In the genomic region with DNA sequence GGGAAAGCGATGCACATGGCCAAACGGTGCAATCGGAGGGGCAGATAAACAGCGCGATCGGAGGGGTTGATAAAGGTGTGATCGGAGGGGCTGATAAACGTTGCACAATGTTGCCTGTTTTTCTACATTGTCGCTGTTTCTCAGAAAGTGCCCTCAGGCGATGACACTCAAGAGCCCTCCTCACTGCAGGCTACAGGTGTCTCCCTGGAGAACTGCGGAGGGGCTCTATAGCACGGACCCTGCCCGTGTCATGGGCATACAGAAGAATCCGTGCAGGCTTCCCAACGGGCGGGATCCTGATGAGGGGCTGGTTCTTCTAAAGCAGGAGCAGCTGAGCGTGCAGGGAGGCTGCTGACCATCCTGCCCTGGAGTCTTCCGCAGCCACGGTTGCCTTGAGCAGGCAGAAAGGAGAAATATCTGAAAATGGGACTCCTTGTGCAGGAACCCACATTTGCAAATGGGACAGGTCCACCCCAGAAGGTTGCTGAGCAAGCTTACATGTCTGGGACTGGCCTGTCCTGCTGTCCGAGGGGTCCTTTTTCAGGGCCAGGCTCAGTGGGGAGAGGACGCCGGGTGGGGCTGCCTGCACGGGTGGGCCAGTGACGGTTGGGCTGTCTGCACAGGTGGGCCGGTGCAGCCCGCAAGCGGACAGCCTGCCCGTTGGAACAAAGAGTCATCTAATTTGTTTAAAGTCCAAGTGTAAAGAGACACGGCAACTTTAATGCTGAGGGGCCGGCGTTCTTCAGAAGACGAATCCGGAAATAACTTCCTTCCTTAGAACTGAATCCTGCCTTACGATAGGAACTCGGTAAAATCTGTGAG, we compare ENCODE assay signal across 26 cellular contexts. TPM values are rescaled to one million over a fixed set of nuclear protein-coding genes. Genes with fewer than 3 reads are reported as not detected.
A peak's percentile ranks its signal among the peaks of the same experiment; 100 is the strongest.
DNase-seq lines count a peak whose midpoint lies in the region; ATAC-seq, FAIRE-seq and TF ChIP-seq lines count a peak whose summit lies in the region.
"Had no signal": no experiment of that assay in that cellular context is flagged by ENCODE, and none has a peak within 500 bp of the region (broad histone marks: within the 10 kb centered on the region; RNA-seq: fewer than 3 reads in every experiment).

No MANE protein-coding gene starts in this region.

- DNase-seq in SK-N-SH: no peak
- DNase-seq in WERI-Rb-1: peak; percentile 5
- no peak for DNase-seq in left lung
- DNase-seq in small intestine: peak; percentile 18
- DNase-seq in activated CD8-positive, alpha-beta T cell treated with anti-CD3 and anti-CD28 coated beads, Interleukin-2, amount 10 ng/mL, durations not matched to agents 7 days and 5 days: no peak
- no peak for DNase-seq in GOT3 (lab: John Stamatoyannopoulos, UW)
- no peak for DNase-seq in KBM-7
- DNase-seq: activated CD4-positive, alpha-beta T cell treated with anti-CD3 and anti-CD28 coated beads, Interleukin-2, amount 50 U/mL, for 1 hour; activated T-cell treated with anti-CD3 and anti-CD28 coated beads, Interleukin-2, amount 50 U/mL, for 1 hour; amniotic stem cell; Caco-2; erythroblast; foreskin keratinocyte; MM.1S; NCI-H146; NCI-H774; SHP77 treated with DMSO at 0.1 percent for 48 hours; uterus had no signal

- no peaks in the 10 kb centered on the region for H3K36me3 Mint-ChIP-seq in activated CD8-positive, alpha-beta T cell treated with anti-CD3 and anti-CD28 coated beads, Interleukin-2, amount 10 ng/mL, durations not matched to agents 7 days and 5 days (ENCODE audit: low read depth)
- H3K36me3 Mint-ChIP-seq: IgD-negative memory B cell had no signal

- intact Hi-C loops in left lung (cut with DNase I): no loop called here

- H3K27ac Mint-ChIP-seq in activated CD8-positive, alpha-beta T cell treated with anti-CD3 and anti-CD28 coated beads, Interleukin-2, amount 10 ng/mL, durations not matched to agents 7 days and 5 days: no peak overlapping the region
- H3K27ac Mint-ChIP-seq: T-helper 1 cell treated with Interleukin-12 subunit alpha and Interleukin-12 subunit beta and Interleukin-4 antibody, amounts not matched to agents 30 μg/mL and 1 μg/mL, for 36 hours had no signal

- H3K79me2 ChIP-seq in SK-N-SH (ENCODE audit: insufficient read depth): no peaks in the 10 kb centered on the region

- H3K9me3 ChIP-seq in SK-N-SH (no peaks in the 10 kb centered on the region), WERI-Rb-1 (ENCODE audit: severe bottlenecking) (no peaks in the 10 kb centered on the region), left lung (no peaks in the 10 kb centered on the region), small intestine (ENCODE audit: control insufficient read depth, low read depth) (no peaks in the 10 kb centered on the region)
- H3K9me3 ChIP-seq: Caco-2, uterus had no signal

- no peaks in the 10 kb centered on the region for H3K9me2 ChIP-seq in SK-N-SH

- WGBS in SK-N-SH (ENCODE audit: low lambda C conversion rate): 56% methylated on average over 29 of the region's 35 CpGs
- 75 to 85% (median 79%) methylated on average over 35 of the region's 35 CpGs for WGBS in small intestine, 3 donors

- H3K36me3 ChIP-seq in SK-N-SH (replicated peaks in 1 of 2; ENCODE audit: control insufficient read depth in 1 of 2, insufficient read depth in 2 of 2, low read length in 1 of 2) (no peaks in the 10 kb centered on the region), WERI-Rb-1 (no peaks in the 10 kb centered on the region), left lung (no peaks in the 10 kb centered on the region), small intestine (ENCODE audit: control insufficient read depth in 2 of 2, insufficient read depth in 2 of 2, low read length in 2 of 2) (no peaks in the 10 kb centered on the region)
- H3K36me3 ChIP-seq: uterus had no signal

- POLR2A ChIA-PET in SK-N-SH (lab: Yijun Ruan, JAX): no interaction called here
- POLR2A ChIA-PET in activated CD8-positive, alpha-beta T cell treated with anti-CD3 and anti-CD28 coated beads, Interleukin-2, amount 10 ng/mL, durations not matched to agents 7 days and 5 days (lab: Charles Lee): no interaction called here

- TF ChIP-seq CTCF in SK-N-SH (IDR thresholded peaks at IDR 0.05) (no peak), WERI-Rb-1 (IDR thresholded peaks at IDR 0.05; ENCODE audit: low read depth, low read length) (no peak), left lung (IDR thresholded peaks at IDR 0.05) (no peak)

- H4K20me1 ChIP-seq in SK-N-SH (ENCODE audit: insufficient read depth): no peaks in the 10 kb centered on the region

- CTCF ChIA-PET in SK-N-SH (lab: Yijun Ruan, JAX): interaction anchor here (1.5 kb wide), 1 partner anchor 13 kb away, joined by 5 read pairs; no protein-coding TSS in a partner anchor
- CTCF ChIA-PET in activated CD8-positive, alpha-beta T cell treated with anti-CD3 and anti-CD28 coated beads, Interleukin-2, amount 10 ng/mL, durations not matched to agents 7 days and 5 days (lab: Charles Lee): no interaction called here

- H3K4me3 Mint-ChIP-seq in activated CD8-positive, alpha-beta T cell treated with anti-CD3 and anti-CD28 coated beads, Interleukin-2, amount 10 ng/mL, durations not matched to agents 7 days and 5 days: no peak overlapping the region
- H3K4me3 Mint-ChIP-seq: IgD-negative memory B cell; neural crest cell; T-helper 1 cell treated with Interleukin-12 subunit alpha and Interleukin-12 subunit beta and Interleukin-4 antibody, amounts not matched to agents 30 μg/mL and 1 μg/mL, for 36 hours had no signal

- H3K4me2 ChIP-seq in SK-N-SH: no peak overlapping the region

- H3K4me1 Mint-ChIP-seq in activated CD8-positive, alpha-beta T cell treated with anti-CD3 and anti-CD28 coated beads, Interleukin-2, amount 10 ng/mL, durations not matched to agents 7 days and 5 days (ENCODE audit: low read depth): no peaks in the 10 kb centered on the region

- TF ChIP-seq EP300 in SK-N-SH (IDR thresholded peaks at IDR 0.05; ENCODE audit: borderline replicate concordance in 1 of 2, low read depth in 1 of 2, low read length in 1 of 2): no peak

- peaks cover 6% of the 10 kb centered on the region for H3F3A ChIP-seq in SK-N-SH (replicated peaks; ENCODE audit: insufficient read depth)

- no peak overlapping the region for H3K4me3 ChIP-seq in SK-N-SH (ENCODE audit: low read depth in 2 of 2, low read length in 1 of 2)
- no peak overlapping the region for H3K4me3 ChIP-seq in WERI-Rb-1 (ENCODE audit: low read depth, low read length)
- peak overlapping the region in 1 of 2 donors; percentile 2 for H3K4me3 ChIP-seq in left lung
- no peak overlapping the region for H3K4me3 ChIP-seq in small intestine (ENCODE audit: low read depth in 1 of 2, low read length in 2 of 2)
- H3K4me3 ChIP-seq: uterus had no signal

- FAIRE-seq in small intestine (lab: Jason Lieb, UNC): no peak
- FAIRE-seq: keratinocyte had no signal

- TF ChIP-seq RAD21 in SK-N-SH (IDR thresholded peaks at IDR 0.05; ENCODE audit: low read length): no peak

- no peak for ATAC-seq in SK-N-SH treated with all-trans-retinoic acid at 6 μM for 48 hours
- no peak for ATAC-seq in left lung
- no peak for ATAC-seq in activated CD8-positive, alpha-beta T cell treated with anti-CD3 and anti-CD28 coated beads, Interleukin-2, amount 10 ng/mL, durations not matched to agents 7 days and 5 days
- ATAC-seq: foreskin keratinocyte, HCT116 had no signal

- H2AFZ ChIP-seq in SK-N-SH (ENCODE audit: low read depth): no peak overlapping the region

- no peaks in the 10 kb centered on the region for H3K9me3 Mint-ChIP-seq in activated CD8-positive, alpha-beta T cell treated with anti-CD3 and anti-CD28 coated beads, Interleukin-2, amount 10 ng/mL, durations not matched to agents 7 days and 5 days (ENCODE audit: insufficient read depth)
- H3K9me3 Mint-ChIP-seq: neural crest cell; T-helper 1 cell treated with Interleukin-12 subunit alpha and Interleukin-12 subunit beta and Interleukin-4 antibody, amounts not matched to agents 30 μg/mL and 1 μg/mL, for 36 hours had no signal

- peaks cover 14% of the 10 kb centered on the region for H3K27me3 ChIP-seq in SK-N-SH (ENCODE audit: insufficient read depth)
- H3K27me3 ChIP-seq in WERI-Rb-1 (ENCODE audit: insufficient read depth, low read depth, severe bottlenecking): no peaks in the 10 kb centered on the region
- H3K27me3 ChIP-seq in left lung: peaks cover 0 to 5% of the 10 kb centered on the region in 2 donors
- no peaks in the 10 kb centered on the region for H3K27me3 ChIP-seq in small intestine (ENCODE audit: control insufficient read depth in 2 of 2, insufficient read depth in 2 of 2, low read length in 2 of 2)
- H3K27me3 ChIP-seq: uterus had no signal

- H3K9ac ChIP-seq in SK-N-SH: no peak overlapping the region

- H3K27me3 Mint-ChIP-seq in activated CD8-positive, alpha-beta T cell treated with anti-CD3 and anti-CD28 coated beads, Interleukin-2, amount 10 ng/mL, durations not matched to agents 7 days and 5 days (ENCODE audit: low read depth): peaks cover 2% of the 10 kb centered on the region
- H3K27me3 Mint-ChIP-seq: IgD-negative memory B cell had no signal

- in situ Hi-C loops in KBM-7 (cut with MboI; ENCODE audit: low pct_unique_long_range_greater_than_20kb, low sequenced_read_pairs): no loop called here

- no peak overlapping the region for H3K27ac ChIP-seq in SK-N-SH (ENCODE audit: low read depth in 2 of 2, low read length in 1 of 2)
- H3K27ac ChIP-seq in WERI-Rb-1: no peak overlapping the region
- H3K27ac ChIP-seq in left lung: peak overlapping the region; percentile 3 to 13
- H3K27ac ChIP-seq in small intestine (ENCODE audit: low read depth in 1 of 2, low read length in 1 of 2): no peak overlapping the region
- H3K27ac ChIP-seq: 22Rv1, foreskin keratinocyte, HL-60, uterus had no signal

- peaks cover 0 to 2% of the 10 kb centered on the region in 2 experiments; a peak in 1 of 4 replicates for H3K4me1 ChIP-seq in SK-N-SH (ENCODE audit: control insufficient read depth in 1 of 2, insufficient read depth in 2 of 2, low read depth in 1 of 2, low read length in 1 of 2)
- H3K4me1 ChIP-seq in left lung: peaks cover 0 to 10% of the 10 kb centered on the region in 2 donors
- no peaks in the 10 kb centered on the region for H3K4me1 ChIP-seq in small intestine (ENCODE audit: control insufficient read depth in 2 of 2, insufficient read depth in 1 of 2, low read depth in 1 of 2, low read length in 1 of 2)
- H3K4me1 ChIP-seq: Caco-2, foreskin keratinocyte, uterus had no signal

TF ChIP-seq in SK-N-SH, 30 proteins besides CTCF, POLR2A, EP300 and RAD21 (continues in another document):
- TF ChIP-seq, protein P1, sequence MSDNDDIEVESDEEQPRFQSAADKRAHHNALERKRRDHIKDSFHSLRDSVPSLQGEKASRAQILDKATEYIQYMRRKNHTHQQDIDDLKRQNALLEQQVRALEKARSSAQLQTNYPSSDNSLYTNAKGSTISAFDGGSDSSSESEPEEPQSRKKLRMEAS (IDR thresholded peaks at IDR 0.05; ENCODE audit: low read depth): no peak

TF ChIP-seq in SK-N-SH treated with all-trans-retinoic acid at 6 μM for 48 hours, 23 proteins besides CTCF, POLR2A, EP300 and RAD21 (continues in another document):
- no peak for TF ChIP-seq ISL1 (CRISPR knock-in tag; IDR thresholded peaks at IDR 0.05)

RNA-seq across cellular contexts. Expression of a gene that starts 25.2 kb away (rescaled TPM):
- polyA plus RNA-seq in SK-N-SH (2012; rRNA removed): 32.5 and 42.3 TPM in 2 replicates
- polyA plus RNA-seq in SK-N-SH (2012; cell fraction: cytosol; rRNA removed): 30.1 and 38.3 TPM in 2 replicates
- 54.3 and 65.1 TPM in 2 replicates for polyA plus RNA-seq in SK-N-SH (2012; cell fraction: nucleus; rRNA removed)
- total RNA-seq in left lung: 100 to 1,000 TPM; 458 to 751 TPM
- 10 to 100 TPM in 1 of 3 donors, 1 to 10 TPM in 2; 4.5 to 22.3 (median 5.1) TPM for polyA plus RNA-seq in small intestine
- total RNA-seq in activated CD8-positive, alpha-beta T cell treated with anti-CD3 and anti-CD28 coated beads, Interleukin-2, amount 10 ng/mL, durations not matched to agents 7 days and 5 days: 10 to 100 TPM; 60.8 to 68.3 TPM

Comparison
In these comparisons a context has a peak if more than half of its experiments do, and no peak if none do; other contexts are left out.
1. DNase-seq: peak in WERI-Rb-1 (single experiment) and small intestine (single experiment); none in SK-N-SH (single experiment), left lung (0 of 2), activated CD8-positive, alpha-beta T cell treated with anti-CD3 and anti-CD28 coated beads, Interleukin-2, amount 10 ng/mL, durations not matched to agents 7 days and 5 days (single experiment), GOT3 (single experiment) and KBM-7 (single experiment).
2. H3K27ac ChIP-seq: peak in left lung (2 of 2); none in SK-N-SH (0 of 2), WERI-Rb-1 (single experiment) and small intestine (0 of 2).
3. RNA of a gene that starts 25.2 kb away (total RNA-seq): 458 to 751 TPM in left lung; 60.8 to 68.3 TPM in activated CD8-positive, alpha-beta T cell treated with anti-CD3 and anti-CD28 coated beads, Interleukin-2, amount 10 ng/mL, durations not matched to agents 7 days and 5 days; every median in the first group is over 4 times any median in the second.